8 cellular contexts compared by ENCODE assay signal in the genomic region with DNA sequence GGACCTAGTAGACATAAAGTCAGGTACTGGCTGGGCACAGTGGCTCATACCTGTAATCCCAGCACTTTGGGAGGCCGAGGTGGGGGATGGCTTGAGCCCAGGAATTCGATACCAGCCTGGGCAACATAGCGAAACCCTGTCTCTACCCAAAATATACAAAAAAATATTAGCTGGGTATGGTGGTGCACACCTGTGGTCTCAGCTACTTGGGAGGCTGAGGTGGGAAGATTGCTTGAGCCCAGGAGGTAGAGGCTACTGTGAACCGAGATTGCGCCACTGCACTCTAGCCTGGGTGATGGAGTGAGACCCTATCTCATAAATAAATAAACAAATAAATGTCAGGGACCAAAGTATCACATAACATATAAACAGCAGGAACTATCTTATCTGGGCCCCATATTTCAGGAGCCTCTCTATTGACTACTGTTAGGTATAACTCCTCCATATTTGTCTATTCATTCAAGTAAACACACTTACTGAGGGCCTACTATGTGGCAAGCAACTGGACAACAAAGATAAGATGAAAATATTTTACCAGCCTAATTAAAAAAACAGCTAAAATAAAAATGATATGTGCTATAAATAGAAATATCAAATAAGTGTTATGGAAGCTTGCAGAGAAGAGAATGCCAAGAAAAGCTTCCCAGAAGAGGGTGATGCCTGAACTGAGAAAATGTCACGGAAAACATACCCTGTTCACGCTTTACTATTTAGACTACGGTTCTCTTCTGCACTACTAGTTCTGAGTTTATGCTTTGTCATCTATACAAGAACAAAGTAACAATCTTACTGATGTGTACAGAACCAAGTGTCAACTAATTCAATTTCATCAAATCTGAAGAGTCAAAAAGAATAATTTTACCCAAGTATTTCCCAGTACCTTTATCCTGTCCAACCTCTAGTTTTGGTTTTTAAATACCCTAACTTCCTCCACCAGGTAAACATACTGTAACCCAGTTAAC. TPM values are rescaled to one million over a fixed set of nuclear protein-coding genes. Genes with fewer than 3 reads are reported as not detected.
A peak's percentile ranks its signal among the peaks of the same experiment; 100 is the strongest.
DNase-seq lines count a peak whose midpoint lies in the region; ATAC-seq and TF ChIP-seq lines count a peak whose summit lies in the region.

No MANE protein-coding gene starts in this region.

- H3K27me3 ChIP-seq in left ventricle myocardium inferior (ENCODE audit: low read depth) (no peaks in the 10 kb centered on the region), brain microvascular endothelial cell (replicated peaks) (no peaks in the 10 kb centered on the region), aorta (ENCODE audit: control insufficient read depth in 1 of 2, insufficient read depth in 2 of 2, low read length in 1 of 2) (no peaks in the 10 kb centered on the region)

- in situ Hi-C loops in brain microvascular endothelial cell (cut with HindIII; ENCODE audit: low pct_ligation_motif_present, low sequenced_read_pairs): no loop called here

- H3K27ac ChIP-seq in left ventricle myocardium inferior (replicated peaks): peak overlapping the region; percentile 94
- no peak overlapping the region for H3K27ac ChIP-seq in brain microvascular endothelial cell
- H3K27ac ChIP-seq in aorta (ENCODE audit: low read depth in 1 of 2, low read length in 2 of 2): no peak overlapping the region

- H3K9me3 ChIP-seq in left ventricle myocardium inferior (replicated peaks) (no peaks in the 10 kb centered on the region), aorta (ENCODE audit: control insufficient read depth, low read length) (no peaks in the 10 kb centered on the region)

- no peak for TF ChIP-seq CTCF in left ventricle myocardium inferior (IDR thresholded peaks at IDR 0.05; ENCODE audit: borderline replicate concordance)
- TF ChIP-seq CTCF in brain microvascular endothelial cell (IDR thresholded peaks at IDR 0.05; ENCODE audit: low read depth, low read length, missing control alignments): no peak

- peaks cover 29% of the 10 kb centered on the region for H3K36me3 ChIP-seq in left ventricle myocardium inferior
- peaks cover 17% of the 10 kb centered on the region for H3K36me3 ChIP-seq in brain microvascular endothelial cell (replicated peaks)
- peaks cover 0 to 1% of the 10 kb centered on the region in 2 donors for H3K36me3 ChIP-seq in aorta (ENCODE audit: control insufficient read depth in 1 of 2, insufficient read depth in 2 of 2, low read length in 1 of 2)

- ATAC-seq in left cardiac atrium (no peak), aorta (ENCODE audit: low FRiP score) (no peak), HG02571 (IDR thresholded peaks at IDR 0.05; ENCODE audit: unreplicated experiment) (no peak)

- H3K4me1 ChIP-seq in left ventricle myocardium inferior: peaks cover 53% of the 10 kb centered on the region
- no peaks in the 10 kb centered on the region for H3K4me1 ChIP-seq in aorta (ENCODE audit: control insufficient read depth in 1 of 2, insufficient read depth in 2 of 2, low read length in 2 of 2)

- no peak for DNase-seq in left ventricle myocardium inferior
- no peak for DNase-seq in left cardiac atrium
- no peak for DNase-seq in brain microvascular endothelial cell
- peak; percentile 62 for DNase-seq in mesenteric fat pad (ENCODE audit: low spot score)
- DNase-seq in aorta: no peak
- no peak for DNase-seq in posterior cingulate gyrus
- no peak for DNase-seq in NCI-H1417 treated with DMSO at 0.1 percent for 48 hours (lab: John Stamatoyannopoulos, UW)

- intact Hi-C loops in left ventricle myocardium inferior (cut with micrococcal nuclease): no loop called here
- intact Hi-C loops in left cardiac atrium (cut with DNase I): no loop called here
- intact Hi-C loops in aorta (cut with DNase I): loop anchor here (2.0 kb wide), 1 partner anchor 45 kb away; a partner anchor contains a TSS
- intact Hi-C loops in posterior cingulate gyrus (cut with DNase I): loop anchor here (2.0 kb wide), 1 partner anchor 45 kb away; a partner anchor contains a TSS

- H3K4me3 ChIP-seq in left ventricle myocardium inferior (peak overlapping the region; percentile 88), brain microvascular endothelial cell (ENCODE audit: low read depth, low read length) (peak overlapping the region; percentile 97), aorta (ENCODE audit: low read length in 2 of 2) (peak overlapping the region; percentile 92 to 93)

- WGBS in aorta, 2 donors: 62% methylated on average over 8 of the region's 8 CpGs

RNA-seq across cellular contexts. Expression of a gene that starts 1.9 kb away (rescaled TPM):
- 37.3 TPM for total RNA-seq in left ventricle myocardium inferior
- 10 to 100 TPM; 38.0 to 59.7 TPM for total RNA-seq in left cardiac atrium
- total RNA-seq in mesenteric fat pad: 78.7 TPM
- 10 to 100 TPM; 72.7 to 78.6 TPM for total RNA-seq in aorta
- polyA plus RNA-seq in aorta: 10 to 100 TPM; 16.3 to 17.9 TPM

RNA-seq across cellular contexts. Expression of a gene that starts 12.9 kb away (rescaled TPM):
- total RNA-seq in left ventricle myocardium inferior: 27.8 TPM
- 10 to 100 TPM; 10.9 to 15.3 TPM for total RNA-seq in left cardiac atrium
- total RNA-seq in mesenteric fat pad: 8.3 TPM
- 10 to 100 TPM in 1 of 2 donors, 1 to 10 TPM in 1; 6.8 to 17.7 TPM for total RNA-seq in aorta
- polyA plus RNA-seq in aorta: 10 to 100 TPM in 1 of 2 donors, 1 to 10 TPM in 1; 3.9 to 11.0 TPM

RNA-seq across cellular contexts. Expression of a gene that starts 45.3 kb away (rescaled TPM):
- total RNA-seq in left ventricle myocardium inferior: 23.1 TPM
- total RNA-seq in left cardiac atrium: 10 to 100 TPM; 31.1 to 33.3 TPM
- total RNA-seq in mesenteric fat pad: 83.3 TPM
- total RNA-seq in aorta: 10 to 100 TPM; 54.5 to 58.5 TPM
- 10 to 100 TPM; 48.6 to 61.0 TPM for polyA plus RNA-seq in aorta

Comparison
In these comparisons a context has a peak if more than half of its experiments do, and no peak if none do; other contexts are left out.
1. intact Hi-C loops: an anchor here in aorta (2.0 kb wide) and posterior cingulate gyrus (2.0 kb wide); none called in left ventricle myocardium inferior and left cardiac atrium.